Comparison of ENCODE assay signal across 18 cellular contexts in the genomic region with DNA sequence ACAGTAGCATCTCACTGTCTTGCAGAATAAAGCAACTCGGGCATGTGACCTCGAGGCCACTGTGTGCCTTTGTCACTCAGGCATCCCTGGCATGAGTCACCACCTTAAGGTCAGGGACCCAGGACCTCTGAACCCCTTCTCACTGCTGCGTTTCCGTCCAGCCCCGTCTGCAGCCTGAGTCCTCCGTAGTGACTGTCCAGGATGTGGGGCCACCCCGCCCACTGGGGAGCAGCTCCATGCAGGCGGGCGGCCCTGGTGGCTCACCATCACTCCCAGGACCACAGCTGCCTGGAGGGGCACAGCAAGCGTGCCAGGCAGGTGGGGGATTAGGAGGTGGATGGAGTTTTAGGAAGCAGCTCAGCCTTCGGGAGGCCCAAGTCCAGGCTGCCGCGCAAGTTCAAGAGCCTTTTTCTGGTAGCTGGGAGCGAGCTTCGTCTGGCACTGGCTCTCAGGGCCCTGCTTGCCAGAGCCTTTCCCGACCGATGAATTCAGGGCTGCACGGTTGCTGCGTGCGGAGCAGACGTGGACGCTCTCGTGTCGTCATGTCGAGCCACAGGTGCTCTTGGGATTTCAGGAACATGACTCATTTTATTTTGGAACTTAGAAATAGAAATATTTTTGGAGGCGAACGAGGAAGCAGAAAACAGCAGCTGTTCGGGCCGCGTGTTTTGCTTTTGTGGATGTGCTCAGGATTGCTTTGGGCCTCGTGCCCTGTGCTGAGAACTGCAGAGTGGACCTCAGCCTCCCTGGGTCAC.
"Had no signal": no experiment of that assay in that cellular context is flagged by ENCODE, and none has a peak within 500 bp of the region (broad histone marks: within the 10 kb centered on the region; RNA-seq: fewer than 3 reads in every experiment).

No MANE protein-coding gene starts in this region.

- H3K27me3 Mint-ChIP-seq: activated B cell treated with CpG ODN at 0.5 μM for 24 hours; activated CD4-positive, alpha-beta T cell treated with anti-CD3 and anti-CD28 coated beads, Interleukin-2, amount 10 ng/mL, durations not matched to agents 7 days and 5 days; activated naive CD8-positive, alpha-beta T cell; brain; central memory CD8-positive, alpha-beta T cell; dendritic cell treated with granulocyte-macrophage colony-stimulating factor and Interleukin-4, amounts not matched to agents 40 ng/mL and 50 ng/mL, for 4 days; naive thymus-derived CD8-positive, alpha-beta T cell; stimulated activated memory B cell treated with anti-CD40 and anti-IgM and Interleukin-4, amounts not matched to agents 10 μg/mL and 1 μg/mL and 100 μg/mL, for 72 hours; T-helper 17 cell had no signal

- H3K4me3 Mint-ChIP-seq: activated B cell treated with CpG ODN at 0.5 μM for 24 hours; activated CD4-positive, alpha-beta T cell treated with anti-CD3 and anti-CD28 coated beads, Interleukin-2, amount 10 ng/mL, durations not matched to agents 7 days and 5 days; activated naive CD8-positive, alpha-beta T cell; brain; central memory CD8-positive, alpha-beta T cell; dendritic cell treated with granulocyte-macrophage colony-stimulating factor and Interleukin-4, amounts not matched to agents 40 ng/mL and 50 ng/mL, for 4 days; naive thymus-derived CD8-positive, alpha-beta T cell; stimulated activated memory B cell treated with anti-CD40 and anti-IgM and Interleukin-4, amounts not matched to agents 10 μg/mL and 1 μg/mL and 100 μg/mL, for 72 hours; T-helper 17 cell had no signal

- H3K4me3 ChIP-seq: heart left ventricle, sigmoid colon, tibial nerve, uterus had no signal

- ATAC-seq: naive thymus-derived CD8-positive, alpha-beta T cell; stimulated activated memory B cell treated with anti-CD40 and anti-IgM and Interleukin-4, amounts not matched to agents 10 μg/mL and 1 μg/mL and 100 μg/mL, for 72 hours; T-helper 17 cell had no signal

- H3K9me3 ChIP-seq: heart left ventricle, neutrophil, sigmoid colon, tibial nerve, uterus had no signal

- H3K36me3 Mint-ChIP-seq: activated naive CD8-positive, alpha-beta T cell had no signal

- H3K9me3 Mint-ChIP-seq: activated B cell treated with CpG ODN at 0.5 μM for 24 hours; activated CD4-positive, alpha-beta T cell treated with anti-CD3 and anti-CD28 coated beads, Interleukin-2, amount 10 ng/mL, durations not matched to agents 7 days and 5 days; brain; central memory CD8-positive, alpha-beta T cell; dendritic cell treated with granulocyte-macrophage colony-stimulating factor and Interleukin-4, amounts not matched to agents 40 ng/mL and 50 ng/mL, for 4 days; naive thymus-derived CD8-positive, alpha-beta T cell; stimulated activated memory B cell treated with anti-CD40 and anti-IgM and Interleukin-4, amounts not matched to agents 10 μg/mL and 1 μg/mL and 100 μg/mL, for 72 hours had no signal

- DNase-seq: activated B cell treated with CpG ODN at 0.5 μM for 24 hours; activated CD4-positive, alpha-beta T cell treated with anti-CD3 and anti-CD28 coated beads, Interleukin-2, amount 10 ng/mL, durations not matched to agents 7 days and 5 days; activated CD8-positive, alpha-beta memory T cell treated with anti-CD3 and anti-CD28 coated beads for 24 hours; activated gamma-delta T cell treated with Interleukin-2 at 50 U/mL for 16 hours; foreskin melanocyte; heart left ventricle; naive thymus-derived CD8-positive, alpha-beta T cell; sigmoid colon; T-helper 17 cell; uterus had no signal

- H3K36me3 ChIP-seq: uterus had no signal

- H3K27ac Mint-ChIP-seq: activated B cell treated with CpG ODN at 0.5 μM for 24 hours; activated CD4-positive, alpha-beta T cell treated with anti-CD3 and anti-CD28 coated beads, Interleukin-2, amount 10 ng/mL, durations not matched to agents 7 days and 5 days; activated naive CD8-positive, alpha-beta T cell; brain; dendritic cell treated with granulocyte-macrophage colony-stimulating factor and Interleukin-4, amounts not matched to agents 40 ng/mL and 50 ng/mL, for 4 days; stimulated activated memory B cell treated with anti-CD40 and anti-IgM and Interleukin-4, amounts not matched to agents 10 μg/mL and 1 μg/mL and 100 μg/mL, for 72 hours; T-helper 17 cell had no signal

- H3K4me1 Mint-ChIP-seq: activated B cell treated with CpG ODN at 0.5 μM for 24 hours; activated CD4-positive, alpha-beta T cell treated with anti-CD3 and anti-CD28 coated beads, Interleukin-2, amount 10 ng/mL, durations not matched to agents 7 days and 5 days; brain; central memory CD8-positive, alpha-beta T cell; naive thymus-derived CD8-positive, alpha-beta T cell had no signal

- H3K27ac ChIP-seq: epithelial cell of prostate, neutrophil, sigmoid colon, tibial nerve, uterus had no signal

- H3K4me1 ChIP-seq: sigmoid colon, tibial nerve, uterus had no signal

- H3K27me3 ChIP-seq: heart left ventricle, neutrophil, sigmoid colon, tibial nerve, uterus had no signal
